Comparison of ENCODE assay signal across 35 cellular contexts in the genomic region with DNA sequence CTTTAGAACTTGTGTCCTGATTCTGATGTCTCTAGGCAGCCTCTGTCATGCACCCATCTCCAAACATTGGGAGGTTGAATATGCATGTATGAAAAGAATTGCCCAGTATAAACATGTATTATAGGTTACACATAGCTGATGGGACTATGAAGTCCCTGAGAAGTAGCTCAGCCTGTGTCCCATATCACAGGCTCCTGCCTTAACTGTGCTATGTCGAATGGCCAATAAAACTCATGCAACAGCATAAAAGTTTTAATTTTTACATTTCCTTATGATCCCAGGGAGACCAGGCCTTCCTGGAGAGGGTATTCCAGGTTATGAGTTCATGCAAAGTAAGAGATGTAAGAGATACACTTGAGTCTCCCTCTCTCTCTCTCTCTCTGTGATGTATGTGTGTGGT.
"Had no signal": no experiment of that assay in that cellular context is flagged by ENCODE, and none has a peak within 500 bp of the region (broad histone marks: within the 10 kb centered on the region; RNA-seq: fewer than 3 reads in every experiment).

No MANE protein-coding gene starts in this region.

- H3K9ac ChIP-seq: KMS-11 had no signal

- H3K27ac ChIP-seq: KMS-11 had no signal

- H3K4me3 ChIP-seq: MG63 had no signal

- H3K27me3 ChIP-seq: MG63 had no signal

- DNase-seq: Karpas-422, Kasumi-1, MG63, MM.1S, MV-4-11, NCI-H1048, NCI-H1092, NCI-H1092 treated with DMSO at 0.1 percent for 48 hours, NCI-H1105, NCI-H1105 treated with DMSO at 0.1 percent for 48 hours, NCI-H1417, NCI-H1417 treated with DMSO at 0.1 percent for 48 hours, NCI-H1436, NCI-H1436 treated with DMSO at 0.1 percent for 48 hours, NCI-H146, NCI-H1694, NCI-H1694 treated with DMSO at 0.1 percent for 48 hours, NCI-H187, NCI-H187 treated with DMSO at 0.1 percent for 48 hours, NCI-H1930, NCI-H2029, NCI-H2029 treated with DMSO at 0.1 percent for 48 hours, NCI-H2081, NCI-H2081 treated with DMSO at 0.1 percent for 48 hours, NCI-H2107, NCI-H2171, NCI-H2171 treated with DMSO at 0.1 percent for 48 hours, NCI-H2227 treated with DMSO at 0.1 percent for 48 hours, NCI-H226, NCI-H345, NCI-H446, NCI-H510A, NCI-H510A treated with DMSO at 0.1 percent for 48 hours, NCI-H524 had no signal

- H3K4me2 ChIP-seq: KMS-11 had no signal
